ENCODE assay signal across 14 cellular contexts in genomic region chr9:114317665-114318357, GRCh38. TPM values are rescaled to one million over a fixed set of nuclear protein-coding genes. Genes with fewer than 3 reads are reported as not detected.
DNase-seq lines count a peak whose midpoint lies in the region; ATAC-seq and TF ChIP-seq lines count a peak whose summit lies in the region.
"Had no signal": no experiment of that assay in that cellular context is flagged by ENCODE, and none has a peak within 500 bp of the region (broad histone marks: within the 10 kb centered on the region; RNA-seq: fewer than 3 reads in every experiment).

No MANE protein-coding gene starts in this region.

- intact Hi-C loops in naive thymus-derived CD4-positive, alpha-beta T cell (cut with micrococcal nuclease) = no loop called here
- intact Hi-C loops in mammary epithelial cell (cut with micrococcal nuclease) = loop anchor here (2.0 kb wide), 1 partner anchor 253 kb away; no protein-coding TSS in a partner anchor

- H3K27ac Mint-ChIP-seq in activated CD8-positive, alpha-beta memory T cell treated with anti-CD3 and anti-CD28 coated beads, Interleukin-2, amount 10 ng/mL, durations not matched to agents 7 days and 5 days = no peak overlapping the region
- H3K27ac Mint-ChIP-seq in naive thymus-derived CD4-positive, alpha-beta T cell = no peak overlapping the region
- H3K27ac Mint-ChIP-seq: dendritic cell treated with granulocyte-macrophage colony-stimulating factor and Interleukin-4, amounts not matched to agents 40 ng/mL and 50 ng/mL, for 4 days; natural killer cell treated with Interleukin-12 subunit alpha and Interleukin-12 subunit beta and Interleukin-15 and Interleukin-18, amount 100 ng/mL, for 72 hours had no signal

- POLR2A ChIA-PET in naive thymus-derived CD4-positive, alpha-beta T cell (lab: Charles Lee) = interaction anchor here (0.6 kb wide), 1 partner anchor 41 kb away, joined by 3 read pairs; no protein-coding TSS in a partner anchor

- H3K27me3 Mint-ChIP-seq in activated CD8-positive, alpha-beta memory T cell treated with anti-CD3 and anti-CD28 coated beads, Interleukin-2, amount 10 ng/mL, durations not matched to agents 7 days and 5 days = peaks cover 8% of the 10 kb centered on the region
- H3K27me3 Mint-ChIP-seq in naive thymus-derived CD4-positive, alpha-beta T cell = peaks cover 0 to 6% (median 3%) of the 10 kb centered on the region in 5 donors
- H3K27me3 Mint-ChIP-seq: dendritic cell treated with granulocyte-macrophage colony-stimulating factor and Interleukin-4, amounts not matched to agents 40 ng/mL and 50 ng/mL, for 4 days had no signal

- no peaks in the 10 kb centered on the region for H3K36me3 ChIP-seq in naive thymus-derived CD4-positive, alpha-beta T cell (ENCODE audit: control insufficient read depth in 2 of 3, insufficient read depth in 3 of 3, low read length in 3 of 3)
- no peaks in the 10 kb centered on the region for H3K36me3 ChIP-seq in mammary epithelial cell (ENCODE audit: insufficient read depth, low read length)
- H3K36me3 ChIP-seq: vagina had no signal

- no peaks in the 10 kb centered on the region for H3K36me3 Mint-ChIP-seq in activated CD8-positive, alpha-beta memory T cell treated with anti-CD3 and anti-CD28 coated beads, Interleukin-2, amount 10 ng/mL, durations not matched to agents 7 days and 5 days
- no peaks in the 10 kb centered on the region for H3K36me3 Mint-ChIP-seq in naive thymus-derived CD4-positive, alpha-beta T cell
- H3K36me3 Mint-ChIP-seq: natural killer cell treated with Interleukin-12 subunit alpha and Interleukin-12 subunit beta and Interleukin-15 and Interleukin-18, amount 100 ng/mL, for 72 hours had no signal

- no peak overlapping the region for H3K4me3 Mint-ChIP-seq in activated CD8-positive, alpha-beta memory T cell treated with anti-CD3 and anti-CD28 coated beads, Interleukin-2, amount 10 ng/mL, durations not matched to agents 7 days and 5 days
- H3K4me3 Mint-ChIP-seq in naive thymus-derived CD4-positive, alpha-beta T cell = no peak overlapping the region
- H3K4me3 Mint-ChIP-seq: dendritic cell treated with granulocyte-macrophage colony-stimulating factor and Interleukin-4, amounts not matched to agents 40 ng/mL and 50 ng/mL, for 4 days; natural killer cell treated with Interleukin-12 subunit alpha and Interleukin-12 subunit beta and Interleukin-15 and Interleukin-18, amount 100 ng/mL, for 72 hours had no signal

- TF ChIP-seq CTCF in mammary epithelial cell (conservative IDR thresholded peaks at IDR 0.05 in 1 of 2, IDR thresholded peaks at IDR 0.05 in 1 of 2; ENCODE audit: extremely low read depth in 1 of 2, insufficient read depth in 1 of 2, low read depth in 1 of 2, low read length in 2 of 2) = no peak

- CTCF ChIA-PET in activated CD8-positive, alpha-beta memory T cell treated with anti-CD3 and anti-CD28 coated beads, Interleukin-2, amount 10 ng/mL, durations not matched to agents 7 days and 5 days (lab: Charles Lee) = no interaction called here
- CTCF ChIA-PET in naive thymus-derived CD4-positive, alpha-beta T cell (lab: Charles Lee) = interaction anchor here (0.6 kb wide), 1 partner anchor 1856 kb away, joined by 3 read pairs; no protein-coding TSS in a partner anchor
- CTCF ChIA-PET in mammary epithelial cell (lab: Charles Lee; ENCODE audit: low non-redundant PET) = no interaction called here

- dilution Hi-C loops in mammary epithelial cell (cut with HindIII; ENCODE audit: low sequenced_read_pairs) = no loop called here

- no peak overlapping the region for H3K4me3 ChIP-seq in naive thymus-derived CD4-positive, alpha-beta T cell (ENCODE audit: low read length)
- no peak overlapping the region for H3K4me3 ChIP-seq in mammary epithelial cell (replicated peaks in 1 of 3; ENCODE audit: insufficient read depth in 1 of 3, low read depth in 2 of 3, low read length in 3 of 3)
- H3K4me3 ChIP-seq: vagina had no signal

- no peak overlapping the region for H3K27ac ChIP-seq in naive thymus-derived CD4-positive, alpha-beta T cell (ENCODE audit: low read depth, low read length)
- H3K27ac ChIP-seq in mammary epithelial cell (ENCODE audit: insufficient read depth, low read depth, low read length) = no peak overlapping the region
- H3K27ac ChIP-seq: C4-2B, vagina had no signal

- H3K9me3 ChIP-seq in naive thymus-derived CD4-positive, alpha-beta T cell (ENCODE audit: control insufficient read depth in 2 of 3, low read length in 3 of 3) = no peaks in the 10 kb centered on the region
- H3K9me3 ChIP-seq in mammary epithelial cell (replicated peaks; ENCODE audit: insufficient read depth, low read length) = no peaks in the 10 kb centered on the region
- H3K9me3 ChIP-seq: SK-N-SH, vagina had no signal

- no peak overlapping the region for H2AFZ ChIP-seq in mammary epithelial cell (ENCODE audit: low read depth, low read length)

- no peaks in the 10 kb centered on the region for H3K9me3 Mint-ChIP-seq in activated CD8-positive, alpha-beta memory T cell treated with anti-CD3 and anti-CD28 coated beads, Interleukin-2, amount 10 ng/mL, durations not matched to agents 7 days and 5 days (ENCODE audit: low read depth)
- H3K9me3 Mint-ChIP-seq in naive thymus-derived CD4-positive, alpha-beta T cell = no peaks in the 10 kb centered on the region
- H3K9me3 Mint-ChIP-seq: dendritic cell treated with granulocyte-macrophage colony-stimulating factor and Interleukin-4, amounts not matched to agents 40 ng/mL and 50 ng/mL, for 4 days; natural killer cell treated with Interleukin-12 subunit alpha and Interleukin-12 subunit beta and Interleukin-15 and Interleukin-18, amount 100 ng/mL, for 72 hours had no signal

- H3K4me1 ChIP-seq in naive thymus-derived CD4-positive, alpha-beta T cell (ENCODE audit: control insufficient read depth in 2 of 2, insufficient read depth in 2 of 2, low read length in 2 of 2) = no peaks in the 10 kb centered on the region
- no peaks in the 10 kb centered on the region for H3K4me1 ChIP-seq in mammary epithelial cell (ENCODE audit: insufficient read depth, low read length)
- H3K4me1 ChIP-seq: vagina had no signal

- no peaks in the 10 kb centered on the region for H3K79me2 ChIP-seq in mammary epithelial cell (ENCODE audit: insufficient read depth, low read length)

- 82% methylated on average over 8 of the region's 8 CpGs for WGBS in mammary epithelial cell (ENCODE audit: low coverage, missing lambda C conversion rate)

- ATAC-seq in activated CD8-positive, alpha-beta memory T cell treated with anti-CD3 and anti-CD28 coated beads, Interleukin-2, amount 10 ng/mL, durations not matched to agents 7 days and 5 days = no peak
- ATAC-seq in HG03139 (IDR thresholded peaks at IDR 0.05; ENCODE audit: unreplicated experiment) = no peak
- ATAC-seq in naive thymus-derived CD4-positive, alpha-beta T cell = no peak
- ATAC-seq: natural killer cell treated with Interleukin-12 subunit alpha and Interleukin-12 subunit beta and Interleukin-15 and Interleukin-18, amount 100 ng/mL, for 72 hours had no signal

- H3K27me3 ChIP-seq in naive thymus-derived CD4-positive, alpha-beta T cell (ENCODE audit: control insufficient read depth in 2 of 2, insufficient read depth in 2 of 2, low read length in 2 of 2) = no peaks in the 10 kb centered on the region
- H3K27me3 ChIP-seq in mammary epithelial cell (ENCODE audit: insufficient read depth, low read length) = no peaks in the 10 kb centered on the region
- H3K27me3 ChIP-seq: vagina had no signal

- H3K4me1 Mint-ChIP-seq in activated CD8-positive, alpha-beta memory T cell treated with anti-CD3 and anti-CD28 coated beads, Interleukin-2, amount 10 ng/mL, durations not matched to agents 7 days and 5 days = peaks cover 8% of the 10 kb centered on the region
- peaks cover 0 to 7% (median 0%) of the 10 kb centered on the region in 7 donors for H3K4me1 Mint-ChIP-seq in naive thymus-derived CD4-positive, alpha-beta T cell

- no peak overlapping the region for H3K4me2 ChIP-seq in mammary epithelial cell (ENCODE audit: insufficient read depth, low read depth, low read length)
- H3K4me2 ChIP-seq: SK-N-SH had no signal

- in situ Hi-C loops in mammary epithelial cell (cut with MboI; ENCODE audit: low sequenced_read_pairs in 2 of 2) = no loop called here

- peak; percentile 5 for DNase-seq in activated CD8-positive, alpha-beta memory T cell treated with anti-CD3 and anti-CD28 coated beads for 24 hours
- no peak for DNase-seq in activated CD8-positive, alpha-beta memory T cell treated with anti-CD3 and anti-CD28 coated beads, Interleukin-2, amount 10 ng/mL, durations not matched to agents 7 days and 5 days
- DNase-seq in NOMO-1 (lab: John Stamatoyannopoulos, UW; ENCODE audit: unreplicated experiment in 2 of 2) (peak; percentile 12 to 81), epidermal melanocyte (ENCODE audit: insufficient read length, low spot score) (peak; percentile 39), mammary epithelial cell (no peak)
- peak; percentile 14 for DNase-seq in stimulated activated CD8-positive, alpha-beta memory T cell treated with anti-CD3 and anti-CD28 coated beads, Interleukin-4, amount 100 ng/mL, for 48 hours
- no peak for DNase-seq in naive thymus-derived CD4-positive, alpha-beta T cell
- DNase-seq: NCI-H1436, SK-N-SH had no signal

- H3K9ac ChIP-seq in mammary epithelial cell (ENCODE audit: insufficient read depth, low read length) = no peak overlapping the region
- H3K9ac ChIP-seq: SK-N-SH had no signal

- no peaks in the 10 kb centered on the region for H4K20me1 ChIP-seq in mammary epithelial cell (ENCODE audit: insufficient read depth, low read length)

- no TSS peak for BruUV-seq in mammary epithelial cell (replicated peaks; lab: Mats Ljungman, UMichigan)

RNA-seq across cellular contexts. Expression of gene ORM1, which starts 5.1 kb away (rescaled TPM):
- total RNA-seq in activated CD8-positive, alpha-beta memory T cell treated with anti-CD3 and anti-CD28 coated beads, Interleukin-2, amount 10 ng/mL, durations not matched to agents 7 days and 5 days = not detected
- under 1 TPM in 1 of 5 experiments, not detected in 4; 0.29 TPM for total RNA-seq in naive thymus-derived CD4-positive, alpha-beta T cell
- polyA plus RNA-seq in naive thymus-derived CD4-positive, alpha-beta T cell = not detected
- total RNA-seq in mammary epithelial cell = not detected
- not detected for polyA plus RNA-seq in mammary epithelial cell
- not detected for polyA minus RNA-seq in mammary epithelial cell
- total RNA-seq: natural killer cell treated with Interleukin-12 subunit alpha and Interleukin-12 subunit beta and Interleukin-15 and Interleukin-18, amount 100 ng/mL, for 72 hours; vagina had no signal
- polyA plus RNA-seq: SK-N-SH had no signal

RNA-seq across cellular contexts. Expression of gene ORM2, which starts 11.9 kb away (rescaled TPM):
- not detected for total RNA-seq in activated CD8-positive, alpha-beta memory T cell treated with anti-CD3 and anti-CD28 coated beads, Interleukin-2, amount 10 ng/mL, durations not matched to agents 7 days and 5 days
- total RNA-seq in naive thymus-derived CD4-positive, alpha-beta T cell = not detected
- not detected for polyA plus RNA-seq in naive thymus-derived CD4-positive, alpha-beta T cell
- not detected for total RNA-seq in mammary epithelial cell
- not detected for polyA plus RNA-seq in mammary epithelial cell
- not detected for polyA minus RNA-seq in mammary epithelial cell
- total RNA-seq: natural killer cell treated with Interleukin-12 subunit alpha and Interleukin-12 subunit beta and Interleukin-15 and Interleukin-18, amount 100 ng/mL, for 72 hours; vagina had no signal
- polyA plus RNA-seq: SK-N-SH had no signal

Comparison
In these comparisons a context has a peak if more than half of its experiments do, and no peak if none do; other contexts are left out.
1. DNase-seq: peak in activated CD8-positive, alpha-beta memory T cell treated with anti-CD3 and anti-CD28 coated beads for 24 hours (single experiment), NOMO-1 (2 of 2), epidermal melanocyte (single experiment) and stimulated activated CD8-positive, alpha-beta memory T cell treated with anti-CD3 and anti-CD28 coated beads, Interleukin-4, amount 100 ng/mL, for 48 hours (single experiment); none in activated CD8-positive, alpha-beta memory T cell treated with anti-CD3 and anti-CD28 coated beads, Interleukin-2, amount 10 ng/mL, durations not matched to agents 7 days and 5 days (single experiment), naive thymus-derived CD4-positive, alpha-beta T cell (0 of 9) and mammary epithelial cell (single experiment).